ENCODE assay signal across 9 cellular contexts in genomic region chr1:177355575-177355974, GRCh38.
DNase-seq lines count a peak whose midpoint lies in the region; ATAC-seq, FAIRE-seq and TF ChIP-seq lines count a peak whose summit lies in the region.
"Had no signal": no experiment of that assay in that cellular context is flagged by ENCODE, and none has a peak within 500 bp of the region (broad histone marks: within the 10 kb centered on the region; RNA-seq: fewer than 3 reads in every experiment).

No MANE protein-coding gene starts in this region.

- no peak overlapping the region for H3K14ac ChIP-seq in H1 (ENCODE audit: insufficient read length)

- H3K27ac Mint-ChIP-seq in osteocyte (ENCODE audit: unreplicated experiment): no peak overlapping the region
- H3K27ac Mint-ChIP-seq in activated CD4-positive, alpha-beta memory T cell treated with anti-CD3 and anti-CD28 coated beads, Interleukin-2, amount 10 ng/mL, durations not matched to agents 7 days and 5 days: no peak overlapping the region
- no peak overlapping the region for H3K27ac Mint-ChIP-seq in activated CD8-positive, alpha-beta T cell treated with anti-CD3 and anti-CD28 coated beads for 36 hours
- H3K27ac Mint-ChIP-seq: IgD-negative memory B cell had no signal

- H3K9ac ChIP-seq in H1 (replicated peaks in 1 of 4; ENCODE audit: extremely low read depth in 1 of 4, low read depth in 3 of 4, low read length in 3 of 4): no peak overlapping the region

- H2BK12ac ChIP-seq in H1 (ENCODE audit: low read depth, low read length): no peak overlapping the region

- no peaks in the 10 kb centered on the region for H3K36me3 Mint-ChIP-seq in osteocyte (ENCODE audit: unreplicated experiment)
- no peaks in the 10 kb centered on the region for H3K36me3 Mint-ChIP-seq in activated CD4-positive, alpha-beta memory T cell treated with anti-CD3 and anti-CD28 coated beads, Interleukin-2, amount 10 ng/mL, durations not matched to agents 7 days and 5 days (ENCODE audit: low read depth)
- no peaks in the 10 kb centered on the region for H3K36me3 Mint-ChIP-seq in activated CD8-positive, alpha-beta T cell treated with anti-CD3 and anti-CD28 coated beads for 36 hours (ENCODE audit: low read depth)
- H3K36me3 Mint-ChIP-seq: IgD-negative memory B cell had no signal

- no peak overlapping the region for H3K56ac ChIP-seq in H1 (replicated peaks; ENCODE audit: insufficient read length, low read depth, low read length)

- no peak overlapping the region for H3K23ac ChIP-seq in H1 (ENCODE audit: insufficient read length)

- H4K91ac ChIP-seq in H1 (replicated peaks; ENCODE audit: insufficient read length, low read length): no peak overlapping the region

- no peak overlapping the region for H4K8ac ChIP-seq in H1 (ENCODE audit: extremely low read depth, insufficient read depth, low read length)

- H2BK20ac ChIP-seq in H1 (ENCODE audit: low read length): no peak overlapping the region

- H2AK5ac ChIP-seq in H1 (ENCODE audit: low read depth, low read length): no peak overlapping the region

- no peaks in the 10 kb centered on the region for H3K79me2 ChIP-seq in H1 (ENCODE audit: control insufficient read depth in 1 of 2, insufficient read depth in 2 of 2, low read length in 2 of 2)

- no peaks in the 10 kb centered on the region for H3K27me3 Mint-ChIP-seq in osteocyte (ENCODE audit: unreplicated experiment)
- no peaks in the 10 kb centered on the region for H3K27me3 Mint-ChIP-seq in activated CD4-positive, alpha-beta memory T cell treated with anti-CD3 and anti-CD28 coated beads, Interleukin-2, amount 10 ng/mL, durations not matched to agents 7 days and 5 days
- no peaks in the 10 kb centered on the region for H3K27me3 Mint-ChIP-seq in activated CD8-positive, alpha-beta T cell treated with anti-CD3 and anti-CD28 coated beads for 36 hours

- H3K4ac ChIP-seq in H1 (replicated peaks; ENCODE audit: insufficient read length, low read depth, low read length): no peak overlapping the region

- no peak overlapping the region for H3K18ac ChIP-seq in H1 (ENCODE audit: extremely low read depth, low read length)

- 38% methylated on average over 2 of the region's 2 CpGs; no CpG with 5 or more reads in 1 of the 2 experiments for WGBS in H1 (ENCODE audit: extremely low coverage in 1 of 2, insufficient coverage in 1 of 2, insufficient read length in 1 of 2, insufficient replicate concordance in 2 of 2, low coverage in 1 of 2, low lambda C conversion rate in 2 of 2, missing lambda C conversion rate in 1 of 2), 2 experiments

- DNase-seq in GM10266 (ENCODE audit: extremely low spot score) (no peak), H1 (ENCODE audit: low read depth in 1 of 2, low spot score in 2 of 2) (peak in 1 of 2 experiments; percentile 62), osteocyte (ENCODE audit: extremely low spot score, unreplicated experiment) (no peak), NCI-H146 treated with DMSO at 0.1 percent for 48 hours (lab: John Stamatoyannopoulos, UW; ENCODE audit: unreplicated experiment) (no peak)
- DNase-seq in Jurkat, Clone E6-1 (ENCODE audit: low read depth, low spot score): peak; percentile 14
- no peak for DNase-seq in activated CD4-positive, alpha-beta memory T cell treated with anti-CD3 and anti-CD28 coated beads, Interleukin-2, amount 10 ng/mL, durations not matched to agents 7 days and 5 days
- no peak for DNase-seq in activated CD8-positive, alpha-beta T cell treated with anti-CD3 and anti-CD28 coated beads for 36 hours

- no peaks in the 10 kb centered on the region for H3K4me1 Mint-ChIP-seq in osteocyte (ENCODE audit: unreplicated experiment)
- no peaks in the 10 kb centered on the region for H3K4me1 Mint-ChIP-seq in activated CD4-positive, alpha-beta memory T cell treated with anti-CD3 and anti-CD28 coated beads, Interleukin-2, amount 10 ng/mL, durations not matched to agents 7 days and 5 days
- H3K4me1 Mint-ChIP-seq in activated CD8-positive, alpha-beta T cell treated with anti-CD3 and anti-CD28 coated beads for 36 hours (ENCODE audit: low read depth): no peaks in the 10 kb centered on the region
- H3K4me1 Mint-ChIP-seq: IgD-negative memory B cell had no signal

- peaks cover 4 to 11% (median 10%) of the 10 kb centered on the region in 4 experiments; a peak in 6 of 7 replicates for H3K4me1 ChIP-seq in H1 (replicated peaks in 1 of 4; ENCODE audit: control insufficient read depth in 3 of 4, insufficient read depth in 4 of 4, low read length in 3 of 4)

- no peak for TF ChIP-seq POLR2A in H1 (IDR thresholded peaks at IDR 0.05; ENCODE audit: control extremely low read depth in 1 of 2, low read depth in 2 of 2, low read length in 2 of 2)

- no peaks in the 10 kb centered on the region for H3K9me3 Mint-ChIP-seq in osteocyte (ENCODE audit: unreplicated experiment)
- no peaks in the 10 kb centered on the region for H3K9me3 Mint-ChIP-seq in activated CD4-positive, alpha-beta memory T cell treated with anti-CD3 and anti-CD28 coated beads, Interleukin-2, amount 10 ng/mL, durations not matched to agents 7 days and 5 days
- H3K9me3 Mint-ChIP-seq in activated CD8-positive, alpha-beta T cell treated with anti-CD3 and anti-CD28 coated beads for 36 hours: no peaks in the 10 kb centered on the region
- H3K9me3 Mint-ChIP-seq: IgD-negative memory B cell had no signal

- H2BK5ac ChIP-seq in H1 (ENCODE audit: low read depth, low read length): no peak overlapping the region

- H4K5ac ChIP-seq in H1 (ENCODE audit: insufficient read length, low read depth, low read length): no peak overlapping the region

- CTCF ChIA-PET in H1 (lab: Charles Lee; ENCODE audit: partially characterized antibody): interaction anchor here (0.6 to 5.7 kb wide), 33 partner anchors 10 to 757 kb away, joined by 3 to 48 read pairs (median 4); no protein-coding TSS in a partner anchor
- CTCF ChIA-PET in activated CD4-positive, alpha-beta memory T cell treated with anti-CD3 and anti-CD28 coated beads, Interleukin-2, amount 10 ng/mL, durations not matched to agents 7 days and 5 days (lab: Charles Lee): no interaction called here
- CTCF ChIA-PET in activated CD8-positive, alpha-beta T cell treated with anti-CD3 and anti-CD28 coated beads for 36 hours (lab: Charles Lee): no interaction called here

- FAIRE-seq in H1 (lab: Jason Lieb, UNC): peak; percentile 32

- no peaks in the 10 kb centered on the region for H3K9me3 ChIP-seq in H1 (ENCODE audit: insufficient read depth in 2 of 2, low read depth in 1 of 2, low read length in 1 of 2)

- POLR2A ChIA-PET in H1 (lab: Charles Lee; ENCODE audit: partially characterized antibody): no interaction called here
- POLR2A ChIA-PET in activated CD4-positive, alpha-beta memory T cell treated with anti-CD3 and anti-CD28 coated beads, Interleukin-2, amount 10 ng/mL, durations not matched to agents 7 days and 5 days (lab: Charles Lee): no interaction called here
- POLR2A ChIA-PET in activated CD8-positive, alpha-beta T cell treated with anti-CD3 and anti-CD28 coated beads for 36 hours (lab: Charles Lee): no interaction called here

- no peak for ATAC-seq in HG02763 (IDR thresholded peaks at IDR 0.05; ENCODE audit: unreplicated experiment)
- no peak for ATAC-seq in activated CD8-positive, alpha-beta T cell treated with anti-CD3 and anti-CD28 coated beads for 36 hours

- no peak overlapping the region for H2AFZ ChIP-seq in H1 (ENCODE audit: low read length)

- no peak for TF ChIP-seq EP300 in H1 (IDR thresholded peaks at IDR 0.05; ENCODE audit: borderline replicate concordance in 1 of 2, low read depth in 2 of 2, low read length in 2 of 2)

- H3K4me3 Mint-ChIP-seq in osteocyte (ENCODE audit: unreplicated experiment): no peak overlapping the region
- no peak overlapping the region for H3K4me3 Mint-ChIP-seq in activated CD4-positive, alpha-beta memory T cell treated with anti-CD3 and anti-CD28 coated beads, Interleukin-2, amount 10 ng/mL, durations not matched to agents 7 days and 5 days
- H3K4me3 Mint-ChIP-seq in activated CD8-positive, alpha-beta T cell treated with anti-CD3 and anti-CD28 coated beads for 36 hours: no peak overlapping the region
- H3K4me3 Mint-ChIP-seq: IgD-negative memory B cell had no signal

- no peak overlapping the region for H3K27ac ChIP-seq in H1 (ENCODE audit: low read depth, low read length)

- no peak overlapping the region for H3K4me3 ChIP-seq in Jurkat, Clone E6-1 (ENCODE audit: low read length)
- H3K4me3 ChIP-seq in H1 (ENCODE audit: extremely low read depth in 1 of 4, insufficient read depth in 2 of 4, low read depth in 3 of 4, low read length in 4 of 4): no peak overlapping the region

- H3K23me2 ChIP-seq in H1 (ENCODE audit: low read depth, low read length): peaks cover 5% of the 10 kb centered on the region; the same call in 1 of the 2 replicates

- H3K4me2 ChIP-seq in H1 (ENCODE audit: insufficient read depth in 1 of 2, low read depth in 2 of 2, low read length in 2 of 2): no peak overlapping the region

- H3K79me1 ChIP-seq in H1 (ENCODE audit: low read depth, low read length): no peaks in the 10 kb centered on the region

- peaks cover 0 to 2% of the 10 kb centered on the region in 2 experiments for H4K20me1 ChIP-seq in H1 (replicated peaks in 1 of 2; ENCODE audit: control insufficient read depth in 1 of 2, insufficient read depth in 2 of 2, low read length in 2 of 2)

- no peak overlapping the region for H2BK15ac ChIP-seq in H1 (ENCODE audit: low read length)

- H3K27me3 ChIP-seq in H1 (replicated peaks in 1 of 4; ENCODE audit: control insufficient read depth in 3 of 4, extremely low read depth in 1 of 4, insufficient read depth in 3 of 4, low read length in 3 of 4): no peaks in the 10 kb centered on the region

- TF ChIP-seq RAD21 in H1 (IDR thresholded peaks at IDR 0.05 in 1 of 2, conservative IDR thresholded peaks at IDR 0.05 in 1 of 2; ENCODE audit: low read depth in 2 of 2, low read length in 2 of 2): peak; percentile 62 to 71

- TF ChIP-seq CTCF in GM10266 (IDR thresholded peaks at IDR 0.05; ENCODE audit: control insufficient read depth, insufficient read depth, low read depth, missing control alignments) (peak; percentile 13), H1 (IDR thresholded peaks at IDR 0.05; ENCODE audit: control extremely low read depth in 1 of 3, insufficient read depth in 1 of 3, low read depth in 1 of 3, low read length in 3 of 3) (peak; percentile 24 to 64 (median 60)), osteocyte (IDR thresholded peaks at IDR 0.05) (peak; percentile 37)
- TF ChIP-seq CTCF in activated CD8-positive, alpha-beta T cell treated with anti-CD3 and anti-CD28 coated beads for 36 hours (IDR thresholded peaks at IDR 0.05): no peak

- intact Hi-C loops in activated CD8-positive, alpha-beta T cell treated with anti-CD3 and anti-CD28 coated beads for 36 hours (cut with micrococcal nuclease): no loop called here

- H3K36me3 ChIP-seq in H1 (ENCODE audit: control insufficient read depth in 2 of 4, insufficient read depth in 4 of 4, low read length in 3 of 4): no peaks in the 10 kb centered on the region

- H2BK120ac ChIP-seq in H1 (replicated peaks; ENCODE audit: low read depth, low read length): no peak overlapping the region

TF ChIP-seq in H1, 55 proteins besides CTCF, POLR2A, EP300 and RAD21 (continues in another document):
- no peak for TF ChIP-seq TEAD4 (IDR thresholded peaks at IDR 0.05; ENCODE audit: low read depth, low read length)
- TF ChIP-seq RFX5 (IDR thresholded peaks at IDR 0.05; ENCODE audit: borderline replicate concordance, low read depth, low read length): no peak
- TF ChIP-seq EZH2 (IDR thresholded peaks at IDR 0.05; ENCODE audit: low read depth, low read length, severe bottlenecking): no peak
- no peak for TF ChIP-seq TAF7 (optimal IDR thresholded peaks at IDR 0.05; ENCODE audit: borderline replicate concordance, low read depth, low read length)
